1 cellular context compared by ENCODE assay signal in genomic region chr6:43142101-43142500, GRCh38.
TF ChIP-seq lines count a peak whose summit lies in the region.

No MANE protein-coding gene starts in this region.

TF ChIP-seq in K562, 482 proteins besides CTCF, POLR2A, EP300 and RAD21:
- no peak for TF ChIP-seq SMAD4 (CRISPR knock-in tag; conservative IDR thresholded peaks at IDR 0.05)
